In genomic region chr2:158504088-158504487, GRCh38 we compare ENCODE assay signal across 31 cellular contexts. TPM values are rescaled to one million over a fixed set of nuclear protein-coding genes. Genes with fewer than 3 reads are reported as not detected.
"Had no signal": no experiment of that assay in that cellular context is flagged by ENCODE, and none has a peak within 500 bp of the region (broad histone marks: within the 10 kb centered on the region; RNA-seq: fewer than 3 reads in every experiment).

No MANE protein-coding gene starts in this region.

- H3K27ac ChIP-seq: colonic mucosa, esophagus squamous epithelium, heart right ventricle, prostate gland, right atrium auricular region, testis, tibial artery had no signal

- H3K9me3 Mint-ChIP-seq: dendritic cell treated with granulocyte-macrophage colony-stimulating factor and Interleukin-4, amounts not matched to agents 40 ng/mL and 50 ng/mL, for 4 days; endodermal cell; immature natural killer cell; memory B cell; naive thymus-derived CD4-positive, alpha-beta T cell; nephron progenitor cell; stimulated activated memory B cell treated with anti-CD40 and anti-IgM and Interleukin-4, amounts not matched to agents 10 μg/mL and 1 μg/mL and 100 μg/mL, for 72 hours; type B pancreatic cell had no signal

- H3K4me1 ChIP-seq: colonic mucosa, prostate gland had no signal

- H3K4me1 Mint-ChIP-seq: immature natural killer cell; stimulated activated memory B cell treated with anti-CD40 and anti-IgM and Interleukin-4, amounts not matched to agents 10 μg/mL and 1 μg/mL and 100 μg/mL, for 72 hours had no signal

- DNase-seq: colonic mucosa; effector CD8-positive, alpha-beta T cell; endodermal cell; esophagus squamous epithelium; foreskin melanocyte; glutamatergic neuron; heart right ventricle; hippocampal formation; immature natural killer cell; islet precursor cell; kidney glomerular epithelial cell; left colon; left ventricle myocardium superior; mucosa of descending colon; naive thymus-derived CD4-positive, alpha-beta T cell; nephron progenitor cell; nucleus accumbens; sigmoid colon; stimulated activated CD4-positive, alpha-beta T cell treated with anti-CD3 and anti-CD28 coated beads, Interleukin-2, amount 100 ng/mL, for 24 hours; stimulated activated CD4-positive, alpha-beta T cell treated with anti-CD3 and anti-CD28 coated beads, Interleukin-4, amount 100 ng/mL, for 4 hours; stimulated activated naive CD8-positive, alpha-beta T cell treated with anti-CD3 and anti-CD28 coated beads, Interleukin-15, Interleukin-2, amounts not matched to agents 100 U/mL and 50 U/mL, for 24 hours; substantia nigra; testis; tibial artery had no signal

- H3K36me3 ChIP-seq: colonic mucosa, heart right ventricle, prostate gland, right atrium auricular region, sigmoid colon, tibial artery had no signal

- H3K27me3 ChIP-seq: colonic mucosa, esophagus squamous epithelium, heart right ventricle, right atrium auricular region, sigmoid colon, testis, tibial artery had no signal

- H3K36me3 Mint-ChIP-seq: immature natural killer cell; memory B cell; stimulated activated memory B cell treated with anti-CD40 and anti-IgM and Interleukin-4, amounts not matched to agents 10 μg/mL and 1 μg/mL and 100 μg/mL, for 72 hours had no signal

- H3K4me3 ChIP-seq: colonic mucosa, esophagus squamous epithelium, heart right ventricle, lung, mucosa of descending colon, prostate gland, right atrium auricular region, sigmoid colon, testis, tibial artery had no signal

- H3K4me3 Mint-ChIP-seq: dendritic cell treated with granulocyte-macrophage colony-stimulating factor and Interleukin-4, amounts not matched to agents 40 ng/mL and 50 ng/mL, for 4 days; endodermal cell; immature natural killer cell; memory B cell; naive thymus-derived CD4-positive, alpha-beta T cell; nephron progenitor cell; stimulated activated memory B cell treated with anti-CD40 and anti-IgM and Interleukin-4, amounts not matched to agents 10 μg/mL and 1 μg/mL and 100 μg/mL, for 72 hours; type B pancreatic cell had no signal

- ATAC-seq: heart right ventricle; left colon; left ventricle myocardium superior; mucosa of descending colon; naive thymus-derived CD4-positive, alpha-beta T cell; stimulated activated memory B cell treated with anti-CD40 and anti-IgM and Interleukin-4, amounts not matched to agents 10 μg/mL and 1 μg/mL and 100 μg/mL, for 72 hours; stimulated activated naive CD8-positive, alpha-beta T cell treated with anti-CD3 and anti-CD28 coated beads, Interleukin-15, Interleukin-2, amounts not matched to agents 100 U/mL and 50 U/mL, for 24 hours had no signal

- H3K9me3 ChIP-seq: colonic mucosa, esophagus squamous epithelium, heart right ventricle, mucosa of descending colon, prostate gland, right atrium auricular region, sigmoid colon, testis, tibial artery had no signal

- H3K27me3 Mint-ChIP-seq: dendritic cell treated with granulocyte-macrophage colony-stimulating factor and Interleukin-4, amounts not matched to agents 40 ng/mL and 50 ng/mL, for 4 days; memory B cell; naive thymus-derived CD4-positive, alpha-beta T cell; stimulated activated memory B cell treated with anti-CD40 and anti-IgM and Interleukin-4, amounts not matched to agents 10 μg/mL and 1 μg/mL and 100 μg/mL, for 72 hours; type B pancreatic cell had no signal

- H3K27ac Mint-ChIP-seq: dendritic cell treated with granulocyte-macrophage colony-stimulating factor and Interleukin-4, amounts not matched to agents 40 ng/mL and 50 ng/mL, for 4 days; immature natural killer cell; memory B cell; naive thymus-derived CD4-positive, alpha-beta T cell; nephron progenitor cell; stimulated activated memory B cell treated with anti-CD40 and anti-IgM and Interleukin-4, amounts not matched to agents 10 μg/mL and 1 μg/mL and 100 μg/mL, for 72 hours; type B pancreatic cell had no signal

RNA-seq across cellular contexts. Expression of gene CCDC148, which starts 47.5 kb away (rescaled TPM):
- polyA plus RNA-seq: immature natural killer cell had no signal
